In genomic region chr11:319465-320273, GRCh38 we compare ENCODE assay signal across 6 cellular contexts. TPM values are rescaled to one million over a fixed set of nuclear protein-coding genes. Genes with fewer than 3 reads are reported as not detected.
DNase-seq lines count a peak whose midpoint lies in the region; ATAC-seq and TF ChIP-seq lines count a peak whose summit lies in the region.
"Not testable (repeated sequence)": the region's sequence is repeated elsewhere in the genome, so short reads cannot be mapped to it uniquely, and the experiment has no call there.

No MANE protein-coding gene starts in this region.

- not testable (repeated sequence) for H4K20me1 ChIP-seq in PC-3 (ENCODE audit: low read length)

- BruUV-seq in PC-3 (replicated peaks; lab: Mats Ljungman, UMichigan) = not testable (repeated sequence)

- H2AFZ ChIP-seq in PC-3 (ENCODE audit: low read length) = not testable (repeated sequence)

- H3K4me2 ChIP-seq in PC-3 (ENCODE audit: low read length) = peak overlapping the region; percentile 86

- not testable (repeated sequence) for H3K4me3 ChIP-seq in CD4-positive, CD25-positive, alpha-beta regulatory T cell (ENCODE audit: low read depth, low read length)
- H3K4me3 ChIP-seq in PC-3 (ENCODE audit: low read length) (peak overlapping the region; percentile 82), fibroblast of mammary gland (ENCODE audit: control insufficient read depth, low read depth, low read length) (peak overlapping the region; percentile 79), spleen (peak overlapping the region; percentile 50 to 82 (median 66))

- WGBS in spleen, 5 donors = 28 to 44% (median 31%) methylated on average over 11 to 24 of the region's 24 CpGs

- peaks cover 40% of the 10 kb centered on the region for H3K4me1 ChIP-seq in CD4-positive, CD25-positive, alpha-beta regulatory T cell (ENCODE audit: control insufficient read depth, insufficient read depth, low read length, poor library complexity, severe bottlenecking)
- H3K4me1 ChIP-seq in PC-3 (ENCODE audit: insufficient read depth, low read length) = not testable (repeated sequence)
- peaks cover 5 to 73% (median 43%) of the 10 kb centered on the region in 6 donors for H3K4me1 ChIP-seq in spleen

- H3K27ac Mint-ChIP-seq in CD4-positive, CD25-positive, alpha-beta regulatory T cell = peak overlapping the region; percentile 65 to 91 (median 89)
- H3K27ac Mint-ChIP-seq in activated naive CD8-positive, alpha-beta T cell treated with anti-CD3 and anti-CD28 coated beads, Interleukin-2, amount 10 ng/mL, durations not matched to agents 7 days and 5 days = peak overlapping the region; percentile 93

- H3K27me3 ChIP-seq in CD4-positive, CD25-positive, alpha-beta regulatory T cell (ENCODE audit: control insufficient read depth, insufficient read depth, low read length); PC-3 (ENCODE audit: low read length); spleen (replicated peaks in 1 of 7): not testable (repeated sequence)

- POLR2A ChIA-PET in PC-3 (lab: Charles Lee; ENCODE audit: unreplicated experiment) = not testable (repeated sequence)
- POLR2A ChIA-PET in activated naive CD8-positive, alpha-beta T cell treated with anti-CD3 and anti-CD28 coated beads, Interleukin-2, amount 10 ng/mL, durations not matched to agents 7 days and 5 days (lab: Charles Lee) = interaction anchor here (0.7 to 3.2 kb wide), 14 partner anchors 8 to 500 kb away, joined by 3 to 45 read pairs (median 4); partner anchors contain the start of genes IFITM2 and NLRP6

- H3F3A ChIP-seq in PC-3 (ENCODE audit: low read length, unreplicated experiment) = not testable (repeated sequence)

- not testable (repeated sequence) for H3K36me3 ChIP-seq in CD4-positive, CD25-positive, alpha-beta regulatory T cell (ENCODE audit: control insufficient read depth, insufficient read depth, low read length); PC-3 (ENCODE audit: low read depth, low read length)
- H3K36me3 ChIP-seq in spleen = peaks cover 0 to 22% (median 8%) of the 10 kb centered on the region in 6 donors

- H3K9me2 ChIP-seq in PC-3 (replicated peaks; ENCODE audit: low read length) = not testable (repeated sequence)

- H3K36me3 Mint-ChIP-seq in CD4-positive, CD25-positive, alpha-beta regulatory T cell = peaks cover 12% of the 10 kb centered on the region
- H3K36me3 Mint-ChIP-seq in activated naive CD8-positive, alpha-beta T cell treated with anti-CD3 and anti-CD28 coated beads, Interleukin-2, amount 10 ng/mL, durations not matched to agents 7 days and 5 days = peaks cover 34% of the 10 kb centered on the region

- peak overlapping the region; percentile 74 for H3K9ac ChIP-seq in PC-3 (ENCODE audit: low read length)

- peaks cover 6 to 42% (median 18%) of the 10 kb centered on the region in 4 donors for H3K4me1 Mint-ChIP-seq in CD4-positive, CD25-positive, alpha-beta regulatory T cell
- H3K4me1 Mint-ChIP-seq in activated naive CD8-positive, alpha-beta T cell treated with anti-CD3 and anti-CD28 coated beads, Interleukin-2, amount 10 ng/mL, durations not matched to agents 7 days and 5 days = peaks cover 29% of the 10 kb centered on the region

- ATAC-seq in CD4-positive, CD25-positive, alpha-beta regulatory T cell (ENCODE audit: low read depth in 2 of 2) = peak in 1 of 2 donors; percentile 1
- peak; percentile 44 for ATAC-seq in PC-3
- ATAC-seq in activated naive CD8-positive, alpha-beta T cell treated with anti-CD3 and anti-CD28 coated beads, Interleukin-2, amount 10 ng/mL, durations not matched to agents 7 days and 5 days (ENCODE audit: low read depth) = peak; percentile 20

- H3K27me3 Mint-ChIP-seq in CD4-positive, CD25-positive, alpha-beta regulatory T cell = peaks cover 24% of the 10 kb centered on the region
- not testable (repeated sequence) for H3K27me3 Mint-ChIP-seq in activated naive CD8-positive, alpha-beta T cell treated with anti-CD3 and anti-CD28 coated beads, Interleukin-2, amount 10 ng/mL, durations not matched to agents 7 days and 5 days

- H3K9me3 ChIP-seq in CD4-positive, CD25-positive, alpha-beta regulatory T cell (ENCODE audit: control insufficient read depth in 2 of 2, low read length in 2 of 2); PC-3 (ENCODE audit: low read length); spleen: not testable (repeated sequence)

- peak overlapping the region; percentile 85 to 98 (median 86) for H3K4me3 Mint-ChIP-seq in CD4-positive, CD25-positive, alpha-beta regulatory T cell
- H3K4me3 Mint-ChIP-seq in activated naive CD8-positive, alpha-beta T cell treated with anti-CD3 and anti-CD28 coated beads, Interleukin-2, amount 10 ng/mL, durations not matched to agents 7 days and 5 days = peak overlapping the region; percentile 84

- intact Hi-C loops in PC-3 (cut with micrococcal nuclease); spleen (cut with DNase I; ENCODE audit: low total_unique reads): not testable (repeated sequence)

- not testable (repeated sequence) for H3K9me3 Mint-ChIP-seq in CD4-positive, CD25-positive, alpha-beta regulatory T cell; activated naive CD8-positive, alpha-beta T cell treated with anti-CD3 and anti-CD28 coated beads, Interleukin-2, amount 10 ng/mL, durations not matched to agents 7 days and 5 days

- DNase-seq in CD4-positive, CD25-positive, alpha-beta regulatory T cell; fibroblast of mammary gland (ENCODE audit: low read depth): not testable (repeated sequence)
- DNase-seq in PC-3 (peak; percentile 13), mesenteric fat pad (ENCODE audit: low spot score) (peak; percentile 77), spleen (peak; percentile 81)
- DNase-seq in activated naive CD8-positive, alpha-beta T cell treated with anti-CD3 and anti-CD28 coated beads, Interleukin-2, amount 10 ng/mL, durations not matched to agents 7 days and 5 days = peak; percentile 58

- peak overlapping the region; percentile 33 for H3K27ac ChIP-seq in CD4-positive, CD25-positive, alpha-beta regulatory T cell (ENCODE audit: insufficient read depth, low read length, poor library complexity, severe bottlenecking)
- not testable (repeated sequence) for H3K27ac ChIP-seq in PC-3 (ENCODE audit: low read length)
- H3K27ac ChIP-seq in spleen = peak overlapping the region; percentile 62 to 96 (median 91)

- TF ChIP-seq CTCF in PC-3 (conservative IDR thresholded peaks at IDR 0.05; ENCODE audit: low read depth, low read length); fibroblast of mammary gland (conservative IDR thresholded peaks at IDR 0.05; ENCODE audit: control insufficient read depth, insufficient read depth, low read depth, low read length): not testable (repeated sequence)
- peak in 1 of 11 experiments; percentile 12 for TF ChIP-seq CTCF in spleen (IDR thresholded peaks at IDR 0.05 in 8 of 11, conservative IDR thresholded peaks at IDR 0.05 in 3 of 11)

- H3K79me2 ChIP-seq in PC-3 (ENCODE audit: low read length) = peaks cover 10% of the 10 kb centered on the region

- TF ChIP-seq POLR2A in spleen (IDR thresholded peaks at IDR 0.05) = not testable (repeated sequence)

- CTCF ChIA-PET in PC-3 (lab: Charles Lee) = not testable (repeated sequence)

RNA-seq across cellular contexts. Expression of gene IFITM3, which starts 1.0 kb away (rescaled TPM):
- total RNA-seq in CD4-positive, CD25-positive, alpha-beta regulatory T cell = 6.7 TPM
- 10 to 100 TPM in 2 of 4 donors, 1 to 10 TPM in 2; 3.5 to 94.8 (median 42.6) TPM for polyA plus RNA-seq in CD4-positive, CD25-positive, alpha-beta regulatory T cell
- 91.6 and 97.6 TPM in 2 replicates for total RNA-seq in PC-3 (2014; rRNA removed)
- total RNA-seq in activated naive CD8-positive, alpha-beta T cell treated with anti-CD3 and anti-CD28 coated beads, Interleukin-2, amount 10 ng/mL, durations not matched to agents 7 days and 5 days = 100 to 1,000 TPM; 258 to 267 TPM
- total RNA-seq in mesenteric fat pad = 964 TPM
- 100 to 1,000 TPM; 314 to 942 (median 472) TPM for total RNA-seq in spleen
- polyA plus RNA-seq in spleen = 100 to 1,000 TPM; 391 to 618 (median 599) TPM

RNA-seq across cellular contexts. Expression of gene IFITM1, which starts 5.8 kb away (rescaled TPM):
- 320 TPM for total RNA-seq in CD4-positive, CD25-positive, alpha-beta regulatory T cell
- 1,000 to 10,000 TPM; 1,249 to 1,544 (median 1,415) TPM for polyA plus RNA-seq in CD4-positive, CD25-positive, alpha-beta regulatory T cell
- 2.0 and 2.2 TPM in 2 replicates for total RNA-seq in PC-3 (2014; rRNA removed)
- total RNA-seq in activated naive CD8-positive, alpha-beta T cell treated with anti-CD3 and anti-CD28 coated beads, Interleukin-2, amount 10 ng/mL, durations not matched to agents 7 days and 5 days = 1,000 to 10,000 TPM; 1,182 to 1,374 TPM
- 232 TPM for total RNA-seq in mesenteric fat pad
- 100 to 1,000 TPM; 333 to 670 (median 510) TPM for total RNA-seq in spleen
- polyA plus RNA-seq in spleen = 100 to 1,000 TPM; 314 to 496 (median 327) TPM

RNA-seq across cellular contexts. Expression of gene IFITM2, which starts 12.1 kb away (rescaled TPM):
- total RNA-seq in CD4-positive, CD25-positive, alpha-beta regulatory T cell = 376 TPM
- polyA plus RNA-seq in CD4-positive, CD25-positive, alpha-beta regulatory T cell = 1,000 to 10,000 TPM; 1,701 to 2,097 (median 1,858) TPM
- total RNA-seq in PC-3 (2014; rRNA removed) (36.3 and 49.0 TPM in 2 replicates), mesenteric fat pad (657 TPM), spleen (1,000 to 10,000 TPM in 4 of 7 donors, 100 to 1,000 TPM in 3; 507 to 1,635 (median 1,062) TPM)
- total RNA-seq in activated naive CD8-positive, alpha-beta T cell treated with anti-CD3 and anti-CD28 coated beads, Interleukin-2, amount 10 ng/mL, durations not matched to agents 7 days and 5 days = 1,000 to 10,000 TPM; 1,890 to 1,949 TPM
- polyA plus RNA-seq in spleen = 1,000 to 10,000 TPM in 1 of 3 donors, 100 to 1,000 TPM in 2; 680 to 1,006 (median 885) TPM

RNA-seq across cellular contexts. Expression of gene IFITM5, which starts 20.3 kb away (rescaled TPM):
- not detected for total RNA-seq in CD4-positive, CD25-positive, alpha-beta regulatory T cell
- not detected for polyA plus RNA-seq in CD4-positive, CD25-positive, alpha-beta regulatory T cell
- total RNA-seq in PC-3 (2014; rRNA removed) = not detected in 2 replicates
- not detected for total RNA-seq in activated naive CD8-positive, alpha-beta T cell treated with anti-CD3 and anti-CD28 coated beads, Interleukin-2, amount 10 ng/mL, durations not matched to agents 7 days and 5 days
- total RNA-seq in mesenteric fat pad = not detected
- total RNA-seq in spleen = not detected
- not detected for polyA plus RNA-seq in spleen

RNA-seq across cellular contexts. Expression of gene PGGHG, which starts 30.7 kb away (rescaled TPM):
- total RNA-seq in CD4-positive, CD25-positive, alpha-beta regulatory T cell = 188 TPM
- polyA plus RNA-seq in CD4-positive, CD25-positive, alpha-beta regulatory T cell = 1 to 10 TPM; 1.5 to 2.9 (median 2.5) TPM
- total RNA-seq in PC-3 (2014; rRNA removed) (10.6 and 12.4 TPM in 2 replicates), mesenteric fat pad (25.2 TPM), spleen (100 to 1,000 TPM in 6 of 7 donors, 10 to 100 TPM in 1; 53.4 to 182 (median 128) TPM)
- total RNA-seq in activated naive CD8-positive, alpha-beta T cell treated with anti-CD3 and anti-CD28 coated beads, Interleukin-2, amount 10 ng/mL, durations not matched to agents 7 days and 5 days = 100 to 1,000 TPM; 641 to 664 TPM
- 100 to 1,000 TPM; 127 to 250 (median 134) TPM for polyA plus RNA-seq in spleen

Comparison
In these comparisons a context has a peak if more than half of its experiments do, and no peak if none do; other contexts are left out.
1. RNA of gene IFITM3, which starts 1.0 kb away (total RNA-seq): 964 TPM in mesenteric fat pad (single experiment), 314 to 942 TPM in spleen, 258 to 267 TPM in activated naive CD8-positive, alpha-beta T cell treated with anti-CD3 and anti-CD28 coated beads, Interleukin-2, amount 10 ng/mL, durations not matched to agents 7 days and 5 days and 91.6 to 97.6 TPM in PC-3; 6.7 TPM in CD4-positive, CD25-positive, alpha-beta regulatory T cell (single experiment); every median in the first group is over 10 times any median in the second.
2. RNA of gene IFITM1, which starts 5.8 kb away (total RNA-seq): 1,182 to 1,374 TPM in activated naive CD8-positive, alpha-beta T cell treated with anti-CD3 and anti-CD28 coated beads, Interleukin-2, amount 10 ng/mL, durations not matched to agents 7 days and 5 days, 333 to 670 TPM in spleen, 320 TPM in CD4-positive, CD25-positive, alpha-beta regulatory T cell (single experiment) and 232 TPM in mesenteric fat pad (single experiment); 2.0 to 2.2 TPM in PC-3; every median in the first group is over 10 times any median in the second.